Comparison of ENCODE assay signal across 7 cellular contexts in the genomic region with DNA sequence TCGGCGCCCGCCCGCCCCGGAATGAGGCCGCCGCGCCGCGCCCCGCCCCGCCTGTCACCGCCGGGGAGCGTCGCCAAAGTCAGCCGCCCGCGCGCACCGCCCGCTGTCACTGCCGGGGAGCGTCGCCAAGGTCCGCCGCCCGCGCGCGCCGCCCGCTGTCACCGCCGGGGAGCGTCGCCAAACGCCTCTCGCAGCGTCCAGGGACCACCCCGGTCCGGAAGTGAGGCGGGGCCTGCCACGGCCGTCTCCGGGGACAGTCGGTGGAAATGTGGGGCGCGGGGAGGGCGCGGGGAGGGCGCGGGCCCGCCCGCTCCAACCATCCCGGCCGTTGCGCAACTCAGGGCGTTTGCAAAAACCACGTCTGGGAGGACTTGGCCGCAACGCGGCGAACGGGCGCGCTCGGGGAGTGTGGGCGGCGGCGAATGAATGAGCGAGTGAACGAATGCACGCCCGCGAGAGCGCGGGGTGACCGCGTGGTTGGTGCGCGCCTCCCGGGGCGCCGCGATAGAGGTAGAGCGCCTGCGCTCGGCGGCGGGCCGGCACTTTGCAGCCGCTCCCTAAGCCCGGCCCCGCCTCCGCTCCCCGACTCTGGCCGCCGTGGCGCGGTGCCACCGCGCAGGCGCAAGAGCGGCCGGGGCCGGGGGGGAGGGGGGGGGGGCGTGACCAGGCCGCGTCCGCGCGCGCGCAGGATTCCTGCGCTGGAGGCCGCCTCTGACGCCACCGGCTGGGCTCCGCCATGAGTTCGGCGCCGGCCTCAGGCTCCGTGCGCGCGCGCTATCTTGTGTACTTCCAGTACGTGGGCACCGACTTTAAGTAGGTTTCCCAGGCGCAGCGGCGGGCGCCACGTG. TPM values are rescaled to one million over a fixed set of nuclear protein-coding genes. Genes with fewer than 3 reads are reported as not detected.
A peak's percentile ranks its signal among the peaks of the same experiment; 100 is the strongest.
DNase-seq lines count a peak whose midpoint lies in the region; ATAC-seq and TF ChIP-seq lines count a peak whose summit lies in the region.

A gene with protein sequence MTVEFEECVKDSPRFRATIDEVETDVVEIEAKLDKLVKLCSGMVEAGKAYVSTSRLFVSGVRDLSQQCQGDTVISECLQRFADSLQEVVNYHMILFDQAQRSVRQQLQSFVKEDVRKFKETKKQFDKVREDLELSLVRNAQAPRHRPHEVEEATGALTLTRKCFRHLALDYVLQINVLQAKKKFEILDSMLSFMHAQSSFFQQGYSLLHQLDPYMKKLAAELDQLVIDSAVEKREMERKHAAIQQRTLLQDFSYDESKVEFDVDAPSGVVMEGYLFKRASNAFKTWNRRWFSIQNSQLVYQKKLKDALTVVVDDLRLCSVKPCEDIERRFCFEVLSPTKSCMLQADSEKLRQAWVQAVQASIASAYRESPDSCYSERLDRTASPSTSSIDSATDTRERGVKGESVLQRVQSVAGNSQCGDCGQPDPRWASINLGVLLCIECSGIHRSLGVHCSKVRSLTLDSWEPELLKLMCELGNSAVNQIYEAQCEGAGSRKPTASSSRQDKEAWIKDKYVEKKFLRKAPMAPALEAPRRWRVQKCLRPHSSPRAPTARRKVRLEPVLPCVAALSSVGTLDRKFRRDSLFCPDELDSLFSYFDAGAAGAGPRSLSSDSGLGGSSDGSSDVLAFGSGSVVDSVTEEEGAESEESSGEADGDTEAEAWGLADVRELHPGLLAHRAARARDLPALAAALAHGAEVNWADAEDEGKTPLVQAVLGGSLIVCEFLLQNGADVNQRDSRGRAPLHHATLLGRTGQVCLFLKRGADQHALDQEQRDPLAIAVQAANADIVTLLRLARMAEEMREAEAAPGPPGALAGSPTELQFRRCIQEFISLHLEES (minus strand): TSS at position 23 of the 848 bp plus-strand sequence. CDS start 115 bp downstream, outside the sequence.
A gene with protein sequence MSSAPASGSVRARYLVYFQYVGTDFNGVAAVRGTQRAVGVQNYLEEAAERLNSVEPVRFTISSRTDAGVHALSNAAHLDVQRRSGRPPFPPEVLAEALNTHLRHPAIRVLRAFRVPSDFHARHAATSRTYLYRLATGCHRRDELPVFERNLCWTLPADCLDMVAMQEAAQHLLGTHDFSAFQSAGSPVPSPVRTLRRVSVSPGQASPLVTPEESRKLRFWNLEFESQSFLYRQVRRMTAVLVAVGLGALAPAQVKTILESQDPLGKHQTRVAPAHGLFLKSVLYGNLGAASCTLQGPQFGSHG (plus strand): TSS at position 690 of the 848 bp plus-strand sequence. CDS start 47 bp downstream, at position 737.

- intact Hi-C loops in sciatic nerve (cut with DNase I) = no loop called here

- ATAC-seq in GM18505 (IDR thresholded peaks at IDR 0.05; ENCODE audit: unreplicated experiment) (peak; percentile 52), HG02943 (IDR thresholded peaks at IDR 0.05; ENCODE audit: low read depth, unreplicated experiment) (peak; percentile 41), sciatic nerve (peak; percentile 73)

- DNase-seq in NCI-H2029 treated with DMSO at 0.1 percent for 48 hours (lab: John Stamatoyannopoulos, UW) = peak; percentile 43
- peak; percentile 91 for DNase-seq in T1000 (lab: John Stamatoyannopoulos, UW)
- DNase-seq in astrocyte of the hippocampus (ENCODE audit: low read depth, low spot score) = peak; percentile 97
- peak; percentile 58 to 97 (median 89) for DNase-seq in hypothalamus (lab: John Stamatoyannopoulos, UW)
- peak; percentile 96 for DNase-seq in sciatic nerve (ENCODE audit: low spot score)

- peak; percentile 59 for TF ChIP-seq POLR2A in GM18505 (IDR thresholded peaks at IDR 0.05; ENCODE audit: borderline replicate concordance, extremely low read depth, insufficient read depth, insufficient read length)

RNA-seq across cellular contexts. Expression of the first gene that starts in this region (rescaled TPM):
- total RNA-seq in sciatic nerve = 74.7 TPM

RNA-seq across cellular contexts. Expression of the second gene that starts in this region (rescaled TPM):
- total RNA-seq in sciatic nerve = 11.3 TPM

Comparison
In these comparisons a context has a peak if more than half of its experiments do, and no peak if none do; other contexts are left out.
1. Peak in every context shown above with its lines: DNase-seq and ATAC-seq.
2. DNase-seq: peak in every context shown above with its lines; median percentile 97 in astrocyte of the hippocampus; 96 in sciatic nerve; 91 in T1000; 89 in hypothalamus; 43 in NCI-H2029 treated with DMSO at 0.1 percent for 48 hours.